ENCODE assay signal across 22 cellular contexts in genomic region chr18:6052449-6052913, GRCh38.
"Had no signal": no experiment of that assay in that cellular context is flagged by ENCODE, and none has a peak within 500 bp of the region (broad histone marks: within the 10 kb centered on the region; RNA-seq: fewer than 3 reads in every experiment).

No MANE protein-coding gene starts in this region.

- H3K4me1 Mint-ChIP-seq: stimulated activated memory B cell treated with anti-CD40 and anti-IgM and Interleukin-4, amounts not matched to agents 10 μg/mL and 1 μg/mL and 100 μg/mL, for 72 hours had no signal

- H3K27me3 Mint-ChIP-seq: naive thymus-derived CD8-positive, alpha-beta T cell; stimulated activated memory B cell treated with anti-CD40 and anti-IgM and Interleukin-4, amounts not matched to agents 10 μg/mL and 1 μg/mL and 100 μg/mL, for 72 hours had no signal

- H3K27ac Mint-ChIP-seq: naive thymus-derived CD8-positive, alpha-beta T cell; nephron progenitor cell; stimulated activated memory B cell treated with anti-CD40 and anti-IgM and Interleukin-4, amounts not matched to agents 10 μg/mL and 1 μg/mL and 100 μg/mL, for 72 hours had no signal

- H3K4me1 ChIP-seq: lower lobe of right lung, prostate gland, sigmoid colon, transverse colon, upper lobe of right lung, uterus had no signal

- H3K4me3 Mint-ChIP-seq: naive thymus-derived CD8-positive, alpha-beta T cell; nephron progenitor cell; stimulated activated memory B cell treated with anti-CD40 and anti-IgM and Interleukin-4, amounts not matched to agents 10 μg/mL and 1 μg/mL and 100 μg/mL, for 72 hours had no signal

- H3K36me3 ChIP-seq: esophagus muscularis mucosa, left ventricle myocardium inferior, lower lobe of right lung, prostate gland, right atrium auricular region, sigmoid colon, transverse colon, upper lobe of right lung, uterus had no signal

- H3K36me3 Mint-ChIP-seq: naive thymus-derived CD8-positive, alpha-beta T cell; stimulated activated memory B cell treated with anti-CD40 and anti-IgM and Interleukin-4, amounts not matched to agents 10 μg/mL and 1 μg/mL and 100 μg/mL, for 72 hours had no signal

- DNase-seq: dermis blood vessel endothelial cell; effector memory CD4-positive, alpha-beta T cell; head of caudate nucleus; kidney; left ventricle myocardium inferior; lower lobe of right lung; naive thymus-derived CD8-positive, alpha-beta T cell; nephron progenitor cell; nucleus accumbens; sigmoid colon; stimulated activated CD4-positive, alpha-beta T cell treated with anti-CD3 and anti-CD28 coated beads, Interleukin-4, amount 100 ng/mL, for 4 hours; stimulated activated naive CD8-positive, alpha-beta T cell treated with anti-CD3 and anti-CD28 coated beads, Interleukin-15, Interleukin-2, amounts not matched to agents 100 U/mL and 50 U/mL, for 24 hours; transverse colon; upper lobe of right lung; uterus had no signal

- H3K9me3 Mint-ChIP-seq: nephron progenitor cell had no signal

- H3K9me3 ChIP-seq: lower lobe of right lung, prostate gland, right atrium auricular region, sigmoid colon, transverse colon, upper lobe of right lung had no signal

- H3K27ac ChIP-seq: coronary artery, left ventricle myocardium inferior, lower lobe of right lung, prostate gland, right atrium auricular region, sigmoid colon, transverse colon, upper lobe of right lung, uterus had no signal

- ATAC-seq: lower lobe of right lung; naive thymus-derived CD8-positive, alpha-beta T cell; stimulated activated memory B cell treated with anti-CD40 and anti-IgM and Interleukin-4, amounts not matched to agents 10 μg/mL and 1 μg/mL and 100 μg/mL, for 72 hours; stimulated activated naive CD8-positive, alpha-beta T cell treated with anti-CD3 and anti-CD28 coated beads, Interleukin-15, Interleukin-2, amounts not matched to agents 100 U/mL and 50 U/mL, for 24 hours; upper lobe of right lung had no signal

- H3K27me3 ChIP-seq: esophagus muscularis mucosa, right atrium auricular region, sigmoid colon, transverse colon, upper lobe of right lung, uterus had no signal

- H3K4me3 ChIP-seq: coronary artery, esophagus muscularis mucosa, left ventricle myocardium inferior, lower lobe of right lung, prostate gland, right atrium auricular region, sigmoid colon, transverse colon, upper lobe of right lung, uterus had no signal

- FAIRE-seq: endothelial cell of umbilical vein, frontal cortex, kidney had no signal
